In the genomic region with DNA sequence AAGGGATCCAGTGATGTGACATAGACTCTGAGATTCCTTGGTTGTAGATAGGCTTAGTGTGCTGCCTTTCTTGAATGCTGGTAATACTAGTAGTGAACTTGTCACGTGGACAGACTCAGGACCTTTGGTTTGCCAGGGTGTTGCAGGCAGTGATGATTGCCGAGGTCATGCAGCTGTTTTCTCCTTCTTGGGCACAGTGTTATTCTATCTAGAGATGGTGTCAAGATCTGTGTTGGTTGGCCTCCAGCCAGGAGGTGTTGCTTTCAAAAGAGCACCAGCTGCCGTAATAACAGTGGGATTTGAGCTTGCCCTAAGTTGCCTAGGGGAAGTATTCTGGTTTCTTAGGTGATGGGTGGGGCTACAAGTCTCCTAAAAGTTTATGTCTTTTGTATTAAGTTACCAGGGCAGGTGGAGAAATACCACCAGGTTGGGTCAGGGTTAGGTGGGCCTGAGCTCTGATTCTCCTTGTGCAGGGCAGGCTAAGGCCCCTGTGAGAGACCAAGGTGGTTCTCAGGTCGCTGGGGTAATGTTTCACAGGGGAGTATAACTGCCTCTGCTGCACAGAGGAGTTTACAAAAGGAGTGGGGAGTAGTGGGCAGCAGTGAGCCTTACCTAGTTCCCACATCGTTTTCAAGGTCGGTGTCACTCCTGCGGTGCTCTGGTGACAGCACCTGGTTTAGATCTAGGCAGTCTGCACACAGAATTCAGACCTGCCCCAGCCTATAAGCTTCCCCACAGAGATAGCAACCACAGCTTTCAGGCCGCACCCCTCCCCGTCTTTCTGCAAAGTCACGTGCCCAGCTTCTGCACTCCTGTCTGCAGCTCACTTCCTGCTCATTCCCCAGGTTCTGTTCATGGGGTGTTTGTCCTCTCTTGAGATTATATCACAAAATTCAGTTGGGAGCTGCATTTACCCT, we compare ENCODE assay signal across 9 cellular contexts.
DNase-seq lines count a peak whose midpoint lies in the region; ATAC-seq and TF ChIP-seq lines count a peak whose summit lies in the region.
"Had no signal": no experiment of that assay in that cellular context is flagged by ENCODE, and none has a peak within 500 bp of the region (broad histone marks: within the 10 kb centered on the region; RNA-seq: fewer than 3 reads in every experiment).

No MANE protein-coding gene starts in this region.

- peak overlapping the region; percentile 96 for H3K27ac Mint-ChIP-seq in activated CD4-positive, alpha-beta T cell treated with anti-CD3 and anti-CD28 coated beads, Interleukin-2, amount 10 ng/mL, durations not matched to agents 7 days and 5 days

- intact Hi-C loops in heart left ventricle (cut with DNase I): no loop called here

- no peaks in the 10 kb centered on the region for H3K27me3 ChIP-seq in heart left ventricle

- ATAC-seq in heart left ventricle: peak in 3 of 4 donors; percentile 41 to 69 (median 49)
- ATAC-seq in HG03196 (IDR thresholded peaks at IDR 0.05; ENCODE audit: unreplicated experiment): no peak
- ATAC-seq in GM21723 (IDR thresholded peaks at IDR 0.05; ENCODE audit: unreplicated experiment): no peak
- ATAC-seq: A549 had no signal

- TF ChIP-seq CTCF in heart left ventricle (IDR thresholded peaks at IDR 0.05): no peak

- POLR2A ChIA-PET in activated CD4-positive, alpha-beta T cell treated with anti-CD3 and anti-CD28 coated beads, Interleukin-2, amount 10 ng/mL, durations not matched to agents 7 days and 5 days (lab: Charles Lee): interaction anchor here (0.6 kb wide), 2 partner anchors 77 to 660 kb away, joined by 6 to 9 read pairs; no protein-coding TSS in a partner anchor

- 26 to 40% (median 32%) methylated on average over 10 of the region's 10 CpGs for WGBS in heart left ventricle, 4 donors

- peaks cover 0 to 19% (median 0%) of the 10 kb centered on the region in 12 donors for H3K9me3 ChIP-seq in heart left ventricle
- H3K9me3 ChIP-seq: A549 had no signal

- H3K36me3 ChIP-seq in heart left ventricle: no peaks in the 10 kb centered on the region

- H3K9me3 Mint-ChIP-seq in activated CD4-positive, alpha-beta T cell treated with anti-CD3 and anti-CD28 coated beads, Interleukin-2, amount 10 ng/mL, durations not matched to agents 7 days and 5 days: peaks cover 26% of the 10 kb centered on the region

- H3K4me3 Mint-ChIP-seq in activated CD4-positive, alpha-beta T cell treated with anti-CD3 and anti-CD28 coated beads, Interleukin-2, amount 10 ng/mL, durations not matched to agents 7 days and 5 days: peak overlapping the region; percentile 51

- peaks cover 33% of the 10 kb centered on the region for H3K4me1 Mint-ChIP-seq in activated CD4-positive, alpha-beta T cell treated with anti-CD3 and anti-CD28 coated beads, Interleukin-2, amount 10 ng/mL, durations not matched to agents 7 days and 5 days

- H3K4me1 ChIP-seq in heart left ventricle: peaks cover 0 to 5% (median 0%) of the 10 kb centered on the region in 12 donors
- H3K4me1 ChIP-seq: A549 had no signal

- peaks cover 4% of the 10 kb centered on the region for H3K27me3 Mint-ChIP-seq in activated CD4-positive, alpha-beta T cell treated with anti-CD3 and anti-CD28 coated beads, Interleukin-2, amount 10 ng/mL, durations not matched to agents 7 days and 5 days

- no peak for TF ChIP-seq POLR2A in heart left ventricle (IDR thresholded peaks at IDR 0.05)

- CTCF ChIA-PET in activated CD4-positive, alpha-beta T cell treated with anti-CD3 and anti-CD28 coated beads, Interleukin-2, amount 10 ng/mL, durations not matched to agents 7 days and 5 days (lab: Charles Lee): interaction anchor here (0.6 to 1.0 kb wide), 2 partner anchors 9 to 19 kb away, joined by 3 read pairs; no protein-coding TSS in a partner anchor

- H3K27ac ChIP-seq in heart left ventricle: peak overlapping the region in 1 of 12 donors; percentile 79
- H3K27ac ChIP-seq: A549 had no signal

- H3K4me3 ChIP-seq in heart left ventricle: no peak overlapping the region
- H3K4me3 ChIP-seq: A549 had no signal

- DNase-seq in NCI-H1417 (lab: John Stamatoyannopoulos, UW) (peak; percentile 8 to 29 (median 14)), NCI-H1417 treated with DMSO at 0.1 percent for 48 hours (lab: John Stamatoyannopoulos, UW) (no peak), heart left ventricle (peak in 3 of 5 donors; percentile 8 to 50 (median 26)), COLO829 (ENCODE audit: low spot score) (no peak)
- DNase-seq in activated CD4-positive, alpha-beta T cell treated with anti-CD3 and anti-CD28 coated beads, Interleukin-2, amount 10 ng/mL, durations not matched to agents 7 days and 5 days: peak; percentile 86
- peak; percentile 24 for DNase-seq in stimulated activated CD8-positive, alpha-beta memory T cell treated with anti-CD3 and anti-CD28 coated beads, Interleukin-12 subunit alpha, Interleukin-12 subunit beta, amount 100 ng/mL, for 24 hours (ENCODE audit: extremely low read depth)

- H3K36me3 Mint-ChIP-seq in activated CD4-positive, alpha-beta T cell treated with anti-CD3 and anti-CD28 coated beads, Interleukin-2, amount 10 ng/mL, durations not matched to agents 7 days and 5 days (ENCODE audit: low read depth): peaks cover 26% of the 10 kb centered on the region

Comparison
In these comparisons a context has a peak if more than half of its experiments do, and no peak if none do; other contexts are left out.
1. DNase-seq: peak in NCI-H1417 (3 of 3), activated CD4-positive, alpha-beta T cell treated with anti-CD3 and anti-CD28 coated beads, Interleukin-2, amount 10 ng/mL, durations not matched to agents 7 days and 5 days (single experiment), heart left ventricle (3 of 5) and stimulated activated CD8-positive, alpha-beta memory T cell treated with anti-CD3 and anti-CD28 coated beads, Interleukin-12 subunit alpha, Interleukin-12 subunit beta, amount 100 ng/mL, for 24 hours (single experiment); none in NCI-H1417 treated with DMSO at 0.1 percent for 48 hours (single experiment) and COLO829 (single experiment).
2. ATAC-seq: peak in heart left ventricle (3 of 4); none in HG03196 (single experiment) and GM21723 (single experiment).